ENCODE assay signal across 8 cellular contexts in genomic region chr12:50111417-50111692, GRCh38. TPM values are rescaled to one million over a fixed set of nuclear protein-coding genes. Genes with fewer than 3 reads are reported as not detected.
A peak's percentile ranks its signal among the peaks of the same experiment; 100 is the strongest.
DNase-seq lines count a peak whose midpoint lies in the region; ATAC-seq and TF ChIP-seq lines count a peak whose summit lies in the region.

No MANE protein-coding gene starts in this region.

- H3K36me3 Mint-ChIP-seq in nephron (ENCODE audit: low read depth), result peaks cover 6% of the 10 kb centered on the region

- DNase-seq in DMS53 treated with DMSO at 0.1 percent for 48 hours (lab: John Stamatoyannopoulos, UW; ENCODE audit: unreplicated experiment) (no peak), COLO829 (ENCODE audit: low spot score) (no peak), DMS79 (lab: John Stamatoyannopoulos, UW) (no peak), lower leg skin (ENCODE audit: low spot score in 2 of 2) (no peak)

- H3K27ac ChIP-seq in HUES6 (ENCODE audit: low read depth, low read length) (no peak overlapping the region), duodenal mucosa (ENCODE audit: low read depth, low read length) (peak overlapping the region; percentile 87)

- no peaks in the 10 kb centered on the region for H3K36me3 ChIP-seq in HUES6 (ENCODE audit: control insufficient read depth, insufficient read depth, low read length)
- peaks cover 0 to 18% of the 10 kb centered on the region in 2 donors for H3K36me3 ChIP-seq in duodenal mucosa (ENCODE audit: control insufficient read depth in 1 of 2, insufficient read depth in 2 of 2, low read length in 2 of 2)

- no peaks in the 10 kb centered on the region for H3K27me3 ChIP-seq in HUES6 (ENCODE audit: control insufficient read depth, insufficient read depth, low read length)
- no peaks in the 10 kb centered on the region for H3K27me3 ChIP-seq in duodenal mucosa (ENCODE audit: control insufficient read depth in 1 of 2, insufficient read depth in 2 of 2, low read length in 2 of 2)

- no peaks in the 10 kb centered on the region for H3K27me3 Mint-ChIP-seq in nephron (ENCODE audit: low read depth)

- TF ChIP-seq CTCF in nephron (IDR thresholded peaks at IDR 0.05; ENCODE audit: unreplicated experiment in 3 of 3), result no peak
- TF ChIP-seq CTCF in lower leg skin (IDR thresholded peaks at IDR 0.05), result peak in 1 of 3 donors; percentile 90

- ATAC-seq in GM18498 (IDR thresholded peaks at IDR 0.05; ENCODE audit: unreplicated experiment), result peak; percentile 4

- peaks cover 18% of the 10 kb centered on the region for H3K4me1 ChIP-seq in HUES6 (ENCODE audit: control insufficient read depth, insufficient read depth, low read length)
- peaks cover 32 to 64% of the 10 kb centered on the region in 2 donors for H3K4me1 ChIP-seq in duodenal mucosa (ENCODE audit: control insufficient read depth in 1 of 2, insufficient read depth in 2 of 2, low read length in 2 of 2)

- H3K9me3 ChIP-seq in HUES6 (ENCODE audit: control insufficient read depth, insufficient read depth, low read depth, low read length), result no peaks in the 10 kb centered on the region
- peaks cover 0 to 2% of the 10 kb centered on the region in 2 donors for H3K9me3 ChIP-seq in duodenal mucosa (ENCODE audit: control insufficient read depth in 1 of 2, low read length in 2 of 2)

- WGBS in lower leg skin, 2 donors, result 15 to 17% methylated on average over 11 to 18 of the region's 18 CpGs

- peak overlapping the region; percentile 86 to 98 (median 93) for H3K27ac Mint-ChIP-seq in nephron

- H3K9me3 Mint-ChIP-seq in nephron, result no peaks in the 10 kb centered on the region

- no peak for TF ChIP-seq POLR2A in lower leg skin (IDR thresholded peaks at IDR 0.05)

- intact Hi-C loops in lower leg skin (cut with DNase I; ENCODE audit: low total_unique reads), result no loop called here

- H3K4me3 ChIP-seq in HUES6 (ENCODE audit: low read depth, low read length), result peak overlapping the region; percentile 49
- H3K4me3 ChIP-seq in duodenal mucosa (ENCODE audit: low read depth in 1 of 2, low read length in 2 of 2), result peak overlapping the region; percentile 55 to 65
- no peak overlapping the region for H3K4me3 ChIP-seq in lower leg skin (ENCODE audit: low read depth, poor library complexity, severe bottlenecking)

- H3K4me3 Mint-ChIP-seq in nephron, result peak overlapping the region; percentile 96 to 98 (median 98)

- H3K9ac ChIP-seq in HUES6 (ENCODE audit: low read length) (no peak overlapping the region), duodenal mucosa (ENCODE audit: low read depth in 1 of 2, low read length in 2 of 2) (peak overlapping the region in 1 of 2 donors; percentile 44)

- peaks cover 39% of the 10 kb centered on the region for H3K4me1 Mint-ChIP-seq in nephron

RNA-seq across cellular contexts. Expression of gene COX14, which starts 0.7 kb away (rescaled TPM):
- 10 to 100 TPM; 29.0 to 52.1 (median 36.8) TPM for total RNA-seq in lower leg skin

RNA-seq across cellular contexts. Expression of gene GPD1, which starts 7.5 kb away (rescaled TPM):
- 10 to 100 TPM; 29.9 to 38.8 (median 36.7) TPM for total RNA-seq in lower leg skin

RNA-seq across cellular contexts. Expression of gene SMARCD1, which starts 26.2 kb away (rescaled TPM):
- 10 to 100 TPM; 32.0 to 77.2 (median 45.1) TPM for total RNA-seq in lower leg skin

RNA-seq across cellular contexts. Expression of gene ASIC1, which starts 54.0 kb away (rescaled TPM):
- 1 to 10 TPM in 1 of 4 donors, under 1 TPM in 3; 0.25 to 1.4 (median 0.42) TPM for total RNA-seq in lower leg skin

RNA-seq across cellular contexts. Expression of gene CERS5, which starts 55.8 kb away (rescaled TPM):
- 10 to 100 TPM; 31.8 to 34.5 (median 32.5) TPM for total RNA-seq in lower leg skin
